Comparison of ENCODE assay signal across 13 cellular contexts in genomic region chr10:43120116-43120947, GRCh38. TPM values are rescaled to one million over a fixed set of nuclear protein-coding genes. Genes with fewer than 3 reads are reported as not detected.
DNase-seq lines count a peak whose midpoint lies in the region; ATAC-seq and TF ChIP-seq lines count a peak whose summit lies in the region.
"Had no signal": no experiment of that assay in that cellular context is flagged by ENCODE, and none has a peak within 500 bp of the region (broad histone marks: within the 10 kb centered on the region; RNA-seq: fewer than 3 reads in every experiment).

No MANE protein-coding gene starts in this region.

- WGBS in suprapubic skin = 76% methylated on average over 19 of the region's 19 CpGs

- peak overlapping the region; percentile 75 for H3K27ac Mint-ChIP-seq in activated naive CD4-positive, alpha-beta T cell treated with anti-CD3 and anti-CD28 coated beads, Interleukin-2, amount 50 U/mL, for 24 hours
- peak overlapping the region in 2 of 3 donors; percentile 65 to 81 for H3K27ac Mint-ChIP-seq in IgD-negative memory B cell
- H3K27ac Mint-ChIP-seq in dendritic cell treated with granulocyte-macrophage colony-stimulating factor and Interleukin-4, amounts not matched to agents 40 ng/mL and 50 ng/mL, for 4 days = peak overlapping the region; percentile 96

- TF ChIP-seq CTCF in suprapubic skin (IDR thresholded peaks at IDR 0.05) = no peak

- ATAC-seq in HG02759 (IDR thresholded peaks at IDR 0.05; ENCODE audit: unreplicated experiment) (no peak), GM18520 (IDR thresholded peaks at IDR 0.05; ENCODE audit: unreplicated experiment) (no peak), GM18867 (IDR thresholded peaks at IDR 0.05; ENCODE audit: unreplicated experiment) (no peak)
- ATAC-seq: K562 had no signal

- H3K4me3 Mint-ChIP-seq in activated naive CD4-positive, alpha-beta T cell treated with anti-CD3 and anti-CD28 coated beads, Interleukin-2, amount 50 U/mL, for 24 hours = peak overlapping the region; percentile 27
- peak overlapping the region in 3 of 4 donors; percentile 4 to 88 (median 77) for H3K4me3 Mint-ChIP-seq in IgD-negative memory B cell
- H3K4me3 Mint-ChIP-seq in dendritic cell treated with granulocyte-macrophage colony-stimulating factor and Interleukin-4, amounts not matched to agents 40 ng/mL and 50 ng/mL, for 4 days = peak overlapping the region; percentile 37

- no peaks in the 10 kb centered on the region for H3K27me3 Mint-ChIP-seq in activated naive CD4-positive, alpha-beta T cell treated with anti-CD3 and anti-CD28 coated beads, Interleukin-2, amount 50 U/mL, for 24 hours
- H3K27me3 Mint-ChIP-seq in IgD-negative memory B cell = no peaks in the 10 kb centered on the region
- peaks cover 3% of the 10 kb centered on the region for H3K27me3 Mint-ChIP-seq in dendritic cell treated with granulocyte-macrophage colony-stimulating factor and Interleukin-4, amounts not matched to agents 40 ng/mL and 50 ng/mL, for 4 days

- H3K9me3 Mint-ChIP-seq in activated naive CD4-positive, alpha-beta T cell treated with anti-CD3 and anti-CD28 coated beads, Interleukin-2, amount 50 U/mL, for 24 hours = no peaks in the 10 kb centered on the region
- H3K9me3 Mint-ChIP-seq in IgD-negative memory B cell = no peaks in the 10 kb centered on the region
- H3K9me3 Mint-ChIP-seq in dendritic cell treated with granulocyte-macrophage colony-stimulating factor and Interleukin-4, amounts not matched to agents 40 ng/mL and 50 ng/mL, for 4 days = no peaks in the 10 kb centered on the region

- H3K36me3 Mint-ChIP-seq in activated naive CD4-positive, alpha-beta T cell treated with anti-CD3 and anti-CD28 coated beads, Interleukin-2, amount 50 U/mL, for 24 hours = no peaks in the 10 kb centered on the region
- no peaks in the 10 kb centered on the region for H3K36me3 Mint-ChIP-seq in IgD-negative memory B cell
- H3K36me3 Mint-ChIP-seq in dendritic cell treated with granulocyte-macrophage colony-stimulating factor and Interleukin-4, amounts not matched to agents 40 ng/mL and 50 ng/mL, for 4 days (ENCODE audit: low read depth) = no peaks in the 10 kb centered on the region

- H3K27ac ChIP-seq in suprapubic skin = no peak overlapping the region
- H3K27ac ChIP-seq: colonic mucosa had no signal

- intact Hi-C loops in dendritic cell treated with granulocyte-macrophage colony-stimulating factor and Interleukin-4, amounts not matched to agents 40 ng/mL and 50 ng/mL, for 4 days (cut with micrococcal nuclease) = no loop called here

- no peaks in the 10 kb centered on the region for H3K27me3 ChIP-seq in suprapubic skin
- H3K27me3 ChIP-seq: colonic mucosa had no signal

- no peak for DNase-seq in activated naive CD4-positive, alpha-beta T cell treated with anti-CD3 and anti-CD28 coated beads, Interleukin-2, amount 50 U/mL, for 16 hours
- peak; percentile 50 to 54 for DNase-seq in suprapubic skin (ENCODE audit: low spot score in 2 of 2)
- DNase-seq: colonic mucosa, NCI-H1694, NCI-H526, SHP77 had no signal

- H3K4me3 ChIP-seq in suprapubic skin = no peak overlapping the region
- H3K4me3 ChIP-seq: colonic mucosa, K562 had no signal

- H3K4me1 ChIP-seq in suprapubic skin = peaks cover 8% of the 10 kb centered on the region
- H3K4me1 ChIP-seq: colonic mucosa had no signal

- no peaks in the 10 kb centered on the region for H3K36me3 ChIP-seq in suprapubic skin
- H3K36me3 ChIP-seq: colonic mucosa had no signal

- no peaks in the 10 kb centered on the region for H3K9me3 ChIP-seq in suprapubic skin
- H3K9me3 ChIP-seq: colonic mucosa had no signal

- no peak for TF ChIP-seq EP300 in suprapubic skin (IDR thresholded peaks at IDR 0.05)

- TF ChIP-seq POLR2A in suprapubic skin (IDR thresholded peaks at IDR 0.05) = no peak

- H3K4me1 Mint-ChIP-seq in activated naive CD4-positive, alpha-beta T cell treated with anti-CD3 and anti-CD28 coated beads, Interleukin-2, amount 50 U/mL, for 24 hours = peaks cover 23% of the 10 kb centered on the region
- H3K4me1 Mint-ChIP-seq in IgD-negative memory B cell = peaks cover 20 to 38% (median 23%) of the 10 kb centered on the region in 3 donors
- H3K4me1 Mint-ChIP-seq in dendritic cell treated with granulocyte-macrophage colony-stimulating factor and Interleukin-4, amounts not matched to agents 40 ng/mL and 50 ng/mL, for 4 days (ENCODE audit: low read depth) = peaks cover 86% of the 10 kb centered on the region

RNA-seq across cellular contexts. Expression of gene CSGALNACT2, which starts 17.9 kb away (rescaled TPM):
- 12.2 TPM for polyA plus RNA-seq in IgD-negative memory B cell
- total RNA-seq in suprapubic skin = 10 to 100 TPM; 10.1 to 15.5 (median 13.9) TPM

RNA-seq across cellular contexts. Expression of gene RET, which starts 43.5 kb away (rescaled TPM):
- polyA plus RNA-seq in IgD-negative memory B cell = 0.05 TPM
- 1 to 10 TPM in 1 of 4 donors, under 1 TPM in 3; 0.23 to 2.1 (median 0.78) TPM for total RNA-seq in suprapubic skin
- polyA plus RNA-seq: K562 had no signal

Comparison
In these comparisons a context has a peak if more than half of its experiments do, and no peak if none do; other contexts are left out.
1. H3K4me3 Mint-ChIP-seq: peak in every context shown above with its lines; median percentile 77 in IgD-negative memory B cell; 37 in dendritic cell treated with granulocyte-macrophage colony-stimulating factor and Interleukin-4, amounts not matched to agents 40 ng/mL and 50 ng/mL, for 4 days; 27 in activated naive CD4-positive, alpha-beta T cell treated with anti-CD3 and anti-CD28 coated beads, Interleukin-2, amount 50 U/mL, for 24 hours.